ENCODE assay signal across 18 cellular contexts in the genomic region with DNA sequence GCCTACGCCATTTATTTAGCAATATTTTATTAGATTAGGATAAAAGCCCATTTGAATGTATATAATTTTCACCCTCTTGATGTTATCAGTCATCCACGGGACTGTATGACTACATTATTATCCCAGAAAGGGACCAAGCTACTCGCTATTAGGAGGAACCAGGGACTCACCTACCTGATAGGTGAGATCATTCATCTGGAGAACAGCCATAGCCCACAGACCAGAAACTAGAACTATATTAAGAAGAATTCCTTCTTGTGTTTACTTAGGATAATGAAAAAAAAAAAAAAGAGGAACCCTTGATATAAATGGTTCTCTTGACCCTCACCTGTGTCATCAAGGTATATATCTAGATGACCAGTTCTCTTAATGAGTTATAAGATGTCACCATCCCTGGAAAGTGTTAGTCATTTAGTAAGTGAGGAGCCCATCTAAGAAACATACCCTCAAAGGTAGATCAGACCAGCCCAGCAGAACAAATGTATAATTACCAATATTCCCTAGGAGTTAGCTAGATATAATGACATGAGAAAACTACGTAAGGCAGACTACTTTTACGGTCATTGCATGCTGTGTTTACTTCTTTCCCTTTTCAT. TPM values are rescaled to one million over a fixed set of nuclear protein-coding genes. Genes with fewer than 3 reads are reported as not detected.
DNase-seq lines count a peak whose midpoint lies in the region; ATAC-seq and TF ChIP-seq lines count a peak whose summit lies in the region.
"Had no signal": no experiment of that assay in that cellular context is flagged by ENCODE, and none has a peak within 500 bp of the region (broad histone marks: within the 10 kb centered on the region; RNA-seq: fewer than 3 reads in every experiment).

No MANE protein-coding gene starts in this region.

- H3K4me1 Mint-ChIP-seq in stimulated activated memory B cell treated with anti-CD40 and anti-IgM and Interleukin-4, amounts not matched to agents 10 μg/mL and 1 μg/mL and 100 μg/mL, for 72 hours = peaks cover 77% of the 10 kb centered on the region

- no peak for TF ChIP-seq POLR2A in stomach (IDR thresholded peaks at IDR 0.05)

- H3K4me3 ChIP-seq in stomach = no peak overlapping the region
- H3K4me3 ChIP-seq: lower lobe of right lung, testis had no signal

- 58 to 76% (median 69%) methylated on average over 5 of the region's 5 CpGs for WGBS in stomach, 5 donors

- TF ChIP-seq EP300 in stomach (IDR thresholded peaks at IDR 0.05) = no peak

- H3K27ac Mint-ChIP-seq in stimulated activated memory B cell treated with anti-CD40 and anti-IgM and Interleukin-4, amounts not matched to agents 10 μg/mL and 1 μg/mL and 100 μg/mL, for 72 hours = peak overlapping the region; percentile 72
- H3K27ac Mint-ChIP-seq: activated CD4-positive, alpha-beta T cell treated with anti-CD3 and anti-CD28 coated beads, Interleukin-2, amount 10 ng/mL, durations not matched to agents 7 days and 5 days had no signal

- H3K36me3 ChIP-seq in stomach = no peaks in the 10 kb centered on the region
- H3K36me3 ChIP-seq: lower lobe of right lung had no signal

- peaks cover 4% of the 10 kb centered on the region for H3K9me3 Mint-ChIP-seq in stimulated activated memory B cell treated with anti-CD40 and anti-IgM and Interleukin-4, amounts not matched to agents 10 μg/mL and 1 μg/mL and 100 μg/mL, for 72 hours

- no peaks in the 10 kb centered on the region for H3K9me3 ChIP-seq in stomach
- H3K9me3 ChIP-seq: lower lobe of right lung, testis had no signal

- H3K27me3 Mint-ChIP-seq in stimulated activated memory B cell treated with anti-CD40 and anti-IgM and Interleukin-4, amounts not matched to agents 10 μg/mL and 1 μg/mL and 100 μg/mL, for 72 hours = no peaks in the 10 kb centered on the region
- H3K27me3 Mint-ChIP-seq: activated CD4-positive, alpha-beta T cell treated with anti-CD3 and anti-CD28 coated beads, Interleukin-2, amount 10 ng/mL, durations not matched to agents 7 days and 5 days had no signal

- H3K27ac ChIP-seq in angular gyrus (ENCODE audit: low read depth, low read length) (peak overlapping the region; percentile 26), foreskin keratinocyte (peak overlapping the region; percentile 64), stomach (peak overlapping the region in 2 of 5 donors; percentile 9 to 53)
- H3K27ac ChIP-seq: lower lobe of right lung, testis had no signal

- H3K4me1 ChIP-seq in foreskin keratinocyte (peaks cover 30% of the 10 kb centered on the region), stomach (peaks cover 8 to 98% (median 47%) of the 10 kb centered on the region in 4 donors)

- no peak for TF ChIP-seq CTCF in foreskin keratinocyte (conservative IDR thresholded peaks at IDR 0.05)
- TF ChIP-seq CTCF in stomach (IDR thresholded peaks at IDR 0.05) = no peak

- ATAC-seq in foreskin keratinocyte = peak; percentile 87
- no peak for ATAC-seq in stimulated activated memory B cell treated with anti-CD40 and anti-IgM and Interleukin-4, amounts not matched to agents 10 μg/mL and 1 μg/mL and 100 μg/mL, for 72 hours
- ATAC-seq in HG03571 (IDR thresholded peaks at IDR 0.05; ENCODE audit: unreplicated experiment) = no peak
- ATAC-seq: lower lobe of right lung had no signal

- intact Hi-C loops in stomach (cut with DNase I; ENCODE audit: low total_unique reads) = no loop called here

- peaks cover 24% of the 10 kb centered on the region for H3K36me3 Mint-ChIP-seq in stimulated activated memory B cell treated with anti-CD40 and anti-IgM and Interleukin-4, amounts not matched to agents 10 μg/mL and 1 μg/mL and 100 μg/mL, for 72 hours

- H3K27me3 ChIP-seq in foreskin keratinocyte (no peaks in the 10 kb centered on the region), stomach (no peaks in the 10 kb centered on the region)
- H3K27me3 ChIP-seq: testis had no signal

- no peak overlapping the region for H3K4me3 Mint-ChIP-seq in stimulated activated memory B cell treated with anti-CD40 and anti-IgM and Interleukin-4, amounts not matched to agents 10 μg/mL and 1 μg/mL and 100 μg/mL, for 72 hours
- H3K4me3 Mint-ChIP-seq: activated CD4-positive, alpha-beta T cell treated with anti-CD3 and anti-CD28 coated beads, Interleukin-2, amount 10 ng/mL, durations not matched to agents 7 days and 5 days had no signal

- peak; percentile 50 for DNase-seq in NCI-H226
- DNase-seq in foreskin keratinocyte = peak; percentile 90 to 94
- no peak for DNase-seq in DMS 273 (lab: John Stamatoyannopoulos, UW; ENCODE audit: unreplicated experiment)
- DNase-seq in NCI-H82 (lab: John Stamatoyannopoulos, UW) = no peak
- DNase-seq in stomach = no peak
- DNase-seq: activated CD4-positive, alpha-beta T cell treated with anti-CD3 and anti-CD28 coated beads, Interleukin-2, amount 10 ng/mL, durations not matched to agents 7 days and 5 days; activated T-cell treated with anti-CD3 and anti-CD28 coated beads, Interleukin-2, amount 50 U/mL, for 1 hour; cerebellar nuclear complex; DMS 273 treated with DMSO at 0.1 percent for 48 hours; GF-D8; lower lobe of right lung; NCI-H1436 treated with DMSO at 0.1 percent for 48 hours; retina; T1000; testis had no signal

RNA-seq across cellular contexts. Expression of gene SIK3, which starts 8.0 kb away (rescaled TPM):
- 16.4 and 17.2 TPM in 2 replicates for total RNA-seq in foreskin keratinocyte
- 5.9 and 6.8 TPM in 2 replicates for polyA plus RNA-seq in foreskin keratinocyte
- total RNA-seq in stomach = 10 to 100 TPM in 4 of 5 donors, 1 to 10 TPM in 1; 8.7 to 97.8 (median 44.3) TPM
- polyA plus RNA-seq in stomach = 1 to 10 TPM; 6.5 to 7.8 (median 7.0) TPM

RNA-seq across cellular contexts. Expression of gene PAFAH1B2, which starts 53.9 kb away (rescaled TPM):
- total RNA-seq in foreskin keratinocyte (107 and 113 TPM in 2 replicates), stomach (100 to 1,000 TPM in 1 of 5 donors, 10 to 100 TPM in 4; 31.9 to 174 (median 63.0) TPM)
- polyA plus RNA-seq in foreskin keratinocyte (41.2 and 42.8 TPM in 2 replicates), stomach (10 to 100 TPM; 14.9 to 30.7 (median 27.5) TPM)

Comparison
In these comparisons a context has a peak if more than half of its experiments do, and no peak if none do; other contexts are left out.
1. DNase-seq: peak in NCI-H226 (single experiment) and foreskin keratinocyte (2 of 2); none in DMS 273 (single experiment), NCI-H82 (single experiment) and stomach (single experiment).